In the genomic region with DNA sequence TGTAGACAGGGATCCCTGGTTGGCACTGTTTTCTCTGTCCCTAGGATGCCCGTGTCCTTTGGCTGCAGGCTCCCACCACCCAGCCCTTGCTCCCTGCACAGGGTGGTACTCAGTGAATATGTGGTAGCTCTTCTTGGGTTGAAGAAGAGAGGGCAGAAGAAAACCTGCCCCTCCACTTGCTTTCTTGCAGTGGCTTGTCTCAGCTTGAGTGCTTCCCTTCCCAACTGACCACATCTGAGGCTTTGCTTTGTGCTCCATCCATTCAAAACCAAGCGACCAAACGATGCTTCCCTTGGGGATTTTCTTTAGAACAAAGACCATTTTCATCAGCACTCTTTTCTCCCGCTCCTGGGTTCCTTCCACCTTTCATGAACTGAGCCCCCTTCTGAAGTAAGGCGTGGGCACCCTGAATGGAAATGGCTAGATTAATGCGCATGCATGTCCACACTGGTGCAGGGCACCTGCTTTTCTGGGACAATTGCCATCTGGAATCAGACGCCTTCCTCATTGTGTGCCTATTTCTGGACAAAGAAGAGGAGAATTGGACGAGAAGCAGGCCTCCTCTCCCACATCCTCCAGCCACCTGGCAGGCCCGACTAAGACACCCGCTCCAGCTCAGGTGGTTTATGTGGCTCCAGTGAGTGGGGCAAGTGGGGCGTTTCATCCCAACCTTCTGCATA, we compare ENCODE assay signal across 12 cellular contexts. TPM values are rescaled to one million over a fixed set of nuclear protein-coding genes. Genes with fewer than 3 reads are reported as not detected.
DNase-seq lines count a peak whose midpoint lies in the region; ATAC-seq and TF ChIP-seq lines count a peak whose summit lies in the region.
"Had no signal": no experiment of that assay in that cellular context is flagged by ENCODE, and none has a peak within 500 bp of the region (broad histone marks: within the 10 kb centered on the region; RNA-seq: fewer than 3 reads in every experiment).

No MANE protein-coding gene starts in this region.

- H3K9me3 ChIP-seq in neuronal stem cell (replicated peaks in 1 of 2; ENCODE audit: control insufficient read depth in 2 of 2, insufficient read depth in 1 of 2, low read depth in 1 of 2, low read length in 2 of 2): peaks cover 0 to 2% of the 10 kb centered on the region in 2 donors
- no peaks in the 10 kb centered on the region for H3K9me3 ChIP-seq in stomach
- H3K9me3 ChIP-seq: Peyer's patch had no signal

- H3K23ac ChIP-seq in neuronal stem cell (ENCODE audit: low read depth, low read length, poor library complexity): no peak overlapping the region

- peak overlapping the region; percentile 1 for H2BK15ac ChIP-seq in neuronal stem cell (ENCODE audit: low read length)

- no peak overlapping the region for H3K14ac ChIP-seq in neuronal stem cell (ENCODE audit: low read length)

- H3K27me3 ChIP-seq in neuronal stem cell (ENCODE audit: control insufficient read depth in 3 of 3, insufficient read depth in 3 of 3, low read depth in 1 of 3, low read length in 3 of 3): no peaks in the 10 kb centered on the region
- no peaks in the 10 kb centered on the region for H3K27me3 ChIP-seq in stomach
- H3K27me3 ChIP-seq: Peyer's patch had no signal

- H3K9me3 Mint-ChIP-seq in central memory CD8-positive, alpha-beta T cell: no peaks in the 10 kb centered on the region
- H3K9me3 Mint-ChIP-seq: activated T-helper 1 cell treated with anti-CD3 and anti-CD28 coated beads, Interleukin-12 subunit alpha, Interleukin-12 subunit beta, Interleukin-2, Interleukin-4 antibody, amounts not matched to agents 30 ng/mL and 10 ng/mL and 1 ng/mL, durations not matched to agents 14 hours and 24 hours and 36 hours; stimulated activated naive CD8-positive, alpha-beta T cell treated with anti-CD3 and anti-CD28 coated beads, Interleukin-15, Interleukin-2, amounts not matched to agents 100 ng/mL and 50 ng/mL, for 24 hours had no signal

- in situ Hi-C loops in G401 (cut with HindIII; ENCODE audit: low sequenced_read_pairs): no loop called here

- H3K4me3 Mint-ChIP-seq in central memory CD8-positive, alpha-beta T cell: no peak overlapping the region

- H4K8ac ChIP-seq in neuronal stem cell (ENCODE audit: low read depth, low read length): no peak overlapping the region

- WGBS in neuronal stem cell (ENCODE audit: extremely low coverage in 2 of 2, insufficient read length in 2 of 2, insufficient replicate concordance in 1 of 2), 2 donors: no CpG with 5 or more reads among the region's 11 CpGs
- WGBS in stomach, 5 donors: 72 to 84% (median 74%) methylated on average over 8 to 11 of the region's 11 CpGs

- H3K18ac ChIP-seq in neuronal stem cell (ENCODE audit: low read length): peak overlapping the region; percentile 97

- H3K4me3 ChIP-seq in neuronal stem cell (ENCODE audit: low read length in 2 of 2) (no peak overlapping the region), stomach (no peak overlapping the region)
- H3K4me3 ChIP-seq: Peyer's patch had no signal

- no peak for ATAC-seq in central memory CD8-positive, alpha-beta T cell (replicated peaks; ENCODE audit: extremely low read depth, poor library complexity, severe bottlenecking)
- no peak for ATAC-seq in HG03139 (IDR thresholded peaks at IDR 0.05; ENCODE audit: unreplicated experiment)
- ATAC-seq in HG02610 (IDR thresholded peaks at IDR 0.05; ENCODE audit: unreplicated experiment): no peak

- H3K4me2 ChIP-seq in neuronal stem cell (ENCODE audit: insufficient read depth, low read length, poor library complexity, severe bottlenecking): no peak overlapping the region

- no peaks in the 10 kb centered on the region for H3K79me1 ChIP-seq in neuronal stem cell (ENCODE audit: low read depth, low read length)

- no peaks in the 10 kb centered on the region for H3K27me3 Mint-ChIP-seq in central memory CD8-positive, alpha-beta T cell
- H3K27me3 Mint-ChIP-seq: stimulated activated naive CD8-positive, alpha-beta T cell treated with anti-CD3 and anti-CD28 coated beads, Interleukin-15, Interleukin-2, amounts not matched to agents 100 ng/mL and 50 ng/mL, for 24 hours had no signal

- peak overlapping the region; percentile 61 for H2BK120ac ChIP-seq in neuronal stem cell (ENCODE audit: low read depth, low read length)

- H2BK5ac ChIP-seq in neuronal stem cell (ENCODE audit: low read length): peak overlapping the region; percentile 56

- H3K4ac ChIP-seq in neuronal stem cell (ENCODE audit: low read length): no peak overlapping the region

- no peak overlapping the region for H3K9ac ChIP-seq in neuronal stem cell (ENCODE audit: low read depth, low read length, poor library complexity)

- TF ChIP-seq POLR2A in stomach (IDR thresholded peaks at IDR 0.05): no peak

- peaks cover 5 to 13% of the 10 kb centered on the region in 2 donors for H3K4me1 ChIP-seq in neuronal stem cell (ENCODE audit: control insufficient read depth in 2 of 2, insufficient read depth in 1 of 2, low read depth in 1 of 2, low read length in 2 of 2)
- H3K4me1 ChIP-seq in stomach: peaks cover 0 to 5% (median 0%) of the 10 kb centered on the region in 4 donors

- H3K27ac Mint-ChIP-seq in central memory CD8-positive, alpha-beta T cell (ENCODE audit: low read depth): peak overlapping the region; percentile 68

- H2AFZ ChIP-seq in neuronal stem cell (ENCODE audit: low read length): peak overlapping the region; percentile 3

- H2AK5ac ChIP-seq in neuronal stem cell (ENCODE audit: low read depth, low read length): peak overlapping the region; percentile 89

- H3K36me3 ChIP-seq in neuronal stem cell (replicated peaks in 1 of 2; ENCODE audit: control insufficient read depth in 2 of 2, insufficient read depth in 2 of 2, low read length in 2 of 2) (peaks cover 0 to 1% of the 10 kb centered on the region in 2 donors), stomach (no peaks in the 10 kb centered on the region)
- H3K36me3 ChIP-seq: Peyer's patch had no signal

- peak; percentile 98 for DNase-seq in G401 (ENCODE audit: low spot score)
- DNase-seq in NCI-H2107 treated with DMSO at 0.1 percent for 48 hours (lab: John Stamatoyannopoulos, UW; ENCODE audit: unreplicated experiment): peak; percentile 98
- DNase-seq in central memory CD8-positive, alpha-beta T cell (ENCODE audit: low spot score in 2 of 2): no peak
- no peak for DNase-seq in neuronal stem cell (ENCODE audit: low spot score)
- no peak for DNase-seq in stomach
- DNase-seq in AG08396 (ENCODE audit: low spot score): no peak
- DNase-seq: NCI-H1694, Peyer's patch had no signal

- H3K4me1 Mint-ChIP-seq in central memory CD8-positive, alpha-beta T cell: peaks cover 69% of the 10 kb centered on the region

- TF ChIP-seq CTCF in stomach (IDR thresholded peaks at IDR 0.05): no peak

- no peaks in the 10 kb centered on the region for H3K36me3 Mint-ChIP-seq in central memory CD8-positive, alpha-beta T cell (ENCODE audit: insufficient read depth)

- H2BK12ac ChIP-seq in neuronal stem cell (ENCODE audit: low read length): no peak overlapping the region

- intact Hi-C loops in stomach (cut with DNase I; ENCODE audit: low total_unique reads): no loop called here

- H4K91ac ChIP-seq in neuronal stem cell (ENCODE audit: low read depth, low read length, poor library complexity): no peak overlapping the region

- TF ChIP-seq EP300 in stomach (IDR thresholded peaks at IDR 0.05): no peak

- H3K27ac ChIP-seq in neuronal stem cell (replicated peaks; ENCODE audit: low read length): peak overlapping the region; percentile 17
- H3K27ac ChIP-seq in stomach: no peak overlapping the region

RNA-seq across cellular contexts. Expression of a gene that starts 59.1 kb away (rescaled TPM):
- 33.1 and 39.8 TPM in 2 replicates for total RNA-seq in G401 (2014; rRNA removed; shearing (Covaris generic))
- 123 TPM for polyA plus RNA-seq in neuronal stem cell (2013, experiment 1 of 2)
- 127 TPM for polyA plus RNA-seq in neuronal stem cell (2013, experiment 2 of 2)
- 10 to 100 TPM in 3 of 5 donors, 1 to 10 TPM in 2; 3.6 to 13.6 (median 12.1) TPM for total RNA-seq in stomach
- 10 to 100 TPM in 1 of 3 donors, 1 to 10 TPM in 2; 3.7 to 14.2 (median 7.6) TPM for polyA plus RNA-seq in stomach

Comparison
In these comparisons a context has a peak if more than half of its experiments do, and no peak if none do; other contexts are left out.
1. DNase-seq: peak in G401 (single experiment) and NCI-H2107 treated with DMSO at 0.1 percent for 48 hours (single experiment); none in central memory CD8-positive, alpha-beta T cell (0 of 2), neuronal stem cell (single experiment), stomach (single experiment) and AG08396 (single experiment).